ENCODE assay signal across 9 cellular contexts in genomic region chr4:57037982-57038604, GRCh38. TPM values are rescaled to one million over a fixed set of nuclear protein-coding genes. Genes with fewer than 3 reads are reported as not detected.
DNase-seq lines count a peak whose midpoint lies in the region; ATAC-seq and TF ChIP-seq lines count a peak whose summit lies in the region.
"Had no signal": no experiment of that assay in that cellular context is flagged by ENCODE, and none has a peak within 500 bp of the region (broad histone marks: within the 10 kb centered on the region; RNA-seq: fewer than 3 reads in every experiment).

No MANE protein-coding gene starts in this region.

- H3K9me3 ChIP-seq in A673 (ENCODE audit: low read depth, low read length, poor library complexity, severe bottlenecking) = no peaks in the 10 kb centered on the region

- H3K36me3 ChIP-seq in A673 (ENCODE audit: insufficient read depth, low read length, poor library complexity, severe bottlenecking) = no peaks in the 10 kb centered on the region

- peak; percentile 74 for TF ChIP-seq CTCF in A673 (conservative IDR thresholded peaks at IDR 0.05; ENCODE audit: low read depth, low read length)
- TF ChIP-seq CTCF in GM12864 (IDR thresholded peaks at IDR 0.05; ENCODE audit: low read depth, low read length, missing control alignments) = peak; percentile 82
- TF ChIP-seq CTCF in foreskin keratinocyte (conservative IDR thresholded peaks at IDR 0.05) = peak; percentile 93
- TF ChIP-seq CTCF in osteocyte (IDR thresholded peaks at IDR 0.05) = peak; percentile 77

- intact Hi-C loops in A673 (cut with micrococcal nuclease; ENCODE audit: unreplicated experiment) = loop anchor here (1.0 to 10.0 kb wide), 2 partner anchors 77 to 125 kb away; partner anchors contain the start of gene IGFBP7

- H3K4me3 ChIP-seq in A673 (ENCODE audit: low read depth, low read length, poor library complexity, severe bottlenecking) = no peak overlapping the region
- H3K4me3 ChIP-seq in GM12864 (ENCODE audit: low read depth, low read length) = no peak overlapping the region

- no peaks in the 10 kb centered on the region for H3K4me1 ChIP-seq in A673 (ENCODE audit: insufficient read depth, low read length, poor library complexity, severe bottlenecking)
- peaks cover 5% of the 10 kb centered on the region for H3K4me1 ChIP-seq in foreskin keratinocyte

- peaks cover 65% of the 10 kb centered on the region for H3K36me3 Mint-ChIP-seq in osteocyte (ENCODE audit: unreplicated experiment)
- peaks cover 1% of the 10 kb centered on the region for H3K36me3 Mint-ChIP-seq in activated T-helper 17 cell treated with anti-CD3 and anti-CD28 coated beads, Interleukin-2, amount 50 U/mL, for 72 hours (ENCODE audit: low read depth)
- H3K36me3 Mint-ChIP-seq: naive B cell had no signal

- H3K27me3 ChIP-seq in A673 (replicated peaks; ENCODE audit: insufficient read depth, low read depth, low read length, poor library complexity) = no peaks in the 10 kb centered on the region
- H3K27me3 ChIP-seq in foreskin keratinocyte = no peaks in the 10 kb centered on the region

- H3K4me1 Mint-ChIP-seq in osteocyte (ENCODE audit: unreplicated experiment) = peaks cover 80% of the 10 kb centered on the region
- H3K4me1 Mint-ChIP-seq in activated T-helper 17 cell treated with anti-CD3 and anti-CD28 coated beads, Interleukin-2, amount 50 U/mL, for 72 hours = no peaks in the 10 kb centered on the region

- no peaks in the 10 kb centered on the region for H3K27me3 Mint-ChIP-seq in osteocyte (ENCODE audit: unreplicated experiment)
- H3K27me3 Mint-ChIP-seq in activated T-helper 17 cell treated with anti-CD3 and anti-CD28 coated beads, Interleukin-2, amount 50 U/mL, for 72 hours = peaks cover 20% of the 10 kb centered on the region
- H3K27me3 Mint-ChIP-seq: naive B cell had no signal

- BruUV-seq in A673 (replicated peaks; lab: Mats Ljungman, UMichigan) = no TSS peak

- H3K27ac ChIP-seq in A673 (ENCODE audit: low read depth, low read length, poor library complexity, severe bottlenecking) (no peak overlapping the region), foreskin keratinocyte (no peak overlapping the region)

- H3K4me3 Mint-ChIP-seq in osteocyte (ENCODE audit: unreplicated experiment) = peak overlapping the region; percentile 40
- H3K4me3 Mint-ChIP-seq in activated T-helper 17 cell treated with anti-CD3 and anti-CD28 coated beads, Interleukin-2, amount 50 U/mL, for 72 hours = no peak overlapping the region
- H3K4me3 Mint-ChIP-seq: naive B cell had no signal

- POLR2A ChIA-PET in A673 (lab: Charles Lee; ENCODE audit: low non-redundant PET) = no interaction called here

- CTCF ChIA-PET in A673 (lab: Charles Lee) = interaction anchor here (0.8 kb wide), 1 partner anchor 125 kb away, joined by 3 read pairs; no protein-coding TSS in a partner anchor

- H3K27ac Mint-ChIP-seq in osteocyte (ENCODE audit: unreplicated experiment) = peak overlapping the region; percentile 92
- H3K27ac Mint-ChIP-seq in activated T-helper 17 cell treated with anti-CD3 and anti-CD28 coated beads, Interleukin-2, amount 50 U/mL, for 72 hours = no peak overlapping the region
- H3K27ac Mint-ChIP-seq: naive B cell had no signal

- DNase-seq in A673 (ENCODE audit: low spot score) (peak; percentile 48), GM12864 (ENCODE audit: low read depth) (no peak), HT1080 (ENCODE audit: low read depth) (peak; percentile 45), SW480 (ENCODE audit: low spot score) (peak; percentile 20), foreskin keratinocyte (peak in 1 of 2 donors; percentile 34), osteocyte (ENCODE audit: extremely low spot score, unreplicated experiment) (no peak)
- DNase-seq: naive B cell had no signal

- no peaks in the 10 kb centered on the region for H3K9me3 Mint-ChIP-seq in osteocyte (ENCODE audit: unreplicated experiment)
- H3K9me3 Mint-ChIP-seq in activated T-helper 17 cell treated with anti-CD3 and anti-CD28 coated beads, Interleukin-2, amount 50 U/mL, for 72 hours = no peaks in the 10 kb centered on the region
- H3K9me3 Mint-ChIP-seq: naive B cell had no signal

- ATAC-seq in foreskin keratinocyte (peak; percentile 86), GM18520 (IDR thresholded peaks at IDR 0.05; ENCODE audit: unreplicated experiment) (no peak)
- no peak for ATAC-seq in activated T-helper 17 cell treated with anti-CD3 and anti-CD28 coated beads, Interleukin-2, amount 50 U/mL, for 72 hours (replicated peaks)

RNA-seq across cellular contexts. Expression of gene POLR2B, which starts 59.4 kb away (rescaled TPM):
- 71.9 and 74.1 TPM in 2 replicates for total RNA-seq in A673 (2021)
- total RNA-seq in HT1080 (2014; rRNA removed; shearing (Covaris generic)) = 116 and 122 TPM in 2 replicates
- 92.4 and 101 TPM in 2 replicates for polyA plus RNA-seq in HT1080 (2015; cell fraction: cytosol; rRNA removed)
- 305 and 318 TPM in 2 replicates for polyA plus RNA-seq in HT1080 (2015; cell fraction: nucleus; rRNA removed)
- total RNA-seq in foreskin keratinocyte = 86.0 and 92.4 TPM in 2 replicates
- 35.8 and 43.1 TPM in 2 replicates for polyA plus RNA-seq in foreskin keratinocyte
- 74.2 and 79.4 TPM in 2 replicates for total RNA-seq in osteocyte
- 100 to 1,000 TPM; 105 to 133 TPM for total RNA-seq in activated T-helper 17 cell treated with anti-CD3 and anti-CD28 coated beads, Interleukin-2, amount 50 U/mL, for 72 hours

Comparison
In these comparisons a context has a peak if more than half of its experiments do, and no peak if none do; other contexts are left out.
1. DNase-seq: peak in A673 (single experiment), HT1080 (single experiment) and SW480 (single experiment); none in GM12864 (single experiment) and osteocyte (single experiment).
2. Peak in every context shown above with its lines, with median percentiles within 50 percentile points of each other: CTCF ChIP-seq.